In genomic region chr1:7379445-7379971, GRCh38 we compare ENCODE assay signal across 9 cellular contexts.
DNase-seq lines count a peak whose midpoint lies in the region; ATAC-seq and TF ChIP-seq lines count a peak whose summit lies in the region.
"Had no signal": no experiment of that assay in that cellular context is flagged by ENCODE, and none has a peak within 500 bp of the region (broad histone marks: within the 10 kb centered on the region; RNA-seq: fewer than 3 reads in every experiment).

No MANE protein-coding gene starts in this region.

- no peaks in the 10 kb centered on the region for H3K79me2 ChIP-seq in fibroblast of lung (ENCODE audit: control insufficient read depth, insufficient read depth, low read length)

- no peaks in the 10 kb centered on the region for H3K9me3 ChIP-seq in fibroblast of lung (ENCODE audit: control insufficient read depth, insufficient read depth, low read depth, low read length)
- H3K9me3 ChIP-seq: Peyer's patch had no signal

- H3K4me3 ChIP-seq in fibroblast of lung (replicated peaks in 1 of 4; ENCODE audit: control extremely low read depth in 1 of 4, insufficient read depth in 1 of 4, low read depth in 3 of 4, low read length in 4 of 4), result peak overlapping the region in 2 of 4 experiments; percentile 4
- H3K4me3 ChIP-seq: Peyer's patch had no signal

- no peak for TF ChIP-seq CTCF in fibroblast of lung (conservative IDR thresholded peaks at IDR 0.05 in 1 of 2, IDR thresholded peaks at IDR 0.05 in 1 of 2; ENCODE audit: low read depth in 1 of 2, low read length in 2 of 2)

- H3K27ac ChIP-seq in fibroblast of lung (ENCODE audit: insufficient read depth, low read length), result peak overlapping the region; percentile 13

- intact Hi-C loops in posterior vena cava (cut with DNase I), result no loop called here

- peak overlapping the region; percentile 45 for H3K4me2 ChIP-seq in fibroblast of lung (ENCODE audit: extremely low read depth, insufficient read depth, low read length)

- H3K9ac ChIP-seq in fibroblast of lung (ENCODE audit: insufficient read depth, low read length), result peak overlapping the region; percentile 25

- no peaks in the 10 kb centered on the region for H4K20me1 ChIP-seq in fibroblast of lung (ENCODE audit: control insufficient read depth, extremely low read depth, insufficient read depth, low read length)

- DNase-seq in GM04503 (ENCODE audit: low read depth) (peak; percentile 51), NCI-H748 treated with DMSO at 0.1 percent for 48 hours (lab: John Stamatoyannopoulos, UW) (peak; percentile 45), fibroblast of lung (ENCODE audit: low read depth in 2 of 2) (peak; percentile 75 to 86), posterior vena cava (ENCODE audit: low spot score) (peak; percentile 62), globus pallidus (ENCODE audit: low spot score) (no peak), 8988T (no peak)

- no peaks in the 10 kb centered on the region for H3K27me3 ChIP-seq in fibroblast of lung (ENCODE audit: control insufficient read depth, insufficient read depth, low read length)
- H3K27me3 ChIP-seq: Peyer's patch had no signal

- ATAC-seq in HG02759 (IDR thresholded peaks at IDR 0.05; ENCODE audit: unreplicated experiment) (no peak), GM19351 (IDR thresholded peaks at IDR 0.05; ENCODE audit: unreplicated experiment) (no peak)

- peaks cover 3% of the 10 kb centered on the region for H3K4me1 ChIP-seq in fibroblast of lung (ENCODE audit: control insufficient read depth, extremely low read depth, insufficient read depth, low read length)
- H3K4me1 ChIP-seq: Peyer's patch had no signal

- H2AFZ ChIP-seq in fibroblast of lung (ENCODE audit: low read length), result peak overlapping the region; percentile 87

- H3K36me3 ChIP-seq in fibroblast of lung (ENCODE audit: control insufficient read depth, insufficient read depth, low read length), result no peaks in the 10 kb centered on the region
- H3K36me3 ChIP-seq: Peyer's patch had no signal

Comparison
In these comparisons a context has a peak if more than half of its experiments do, and no peak if none do; other contexts are left out.
1. DNase-seq: peak in GM04503 (single experiment), NCI-H748 treated with DMSO at 0.1 percent for 48 hours (single experiment), fibroblast of lung (2 of 2) and posterior vena cava (single experiment); none in globus pallidus (single experiment) and 8988T (single experiment).